10 cellular contexts compared by ENCODE assay signal in the genomic region with DNA sequence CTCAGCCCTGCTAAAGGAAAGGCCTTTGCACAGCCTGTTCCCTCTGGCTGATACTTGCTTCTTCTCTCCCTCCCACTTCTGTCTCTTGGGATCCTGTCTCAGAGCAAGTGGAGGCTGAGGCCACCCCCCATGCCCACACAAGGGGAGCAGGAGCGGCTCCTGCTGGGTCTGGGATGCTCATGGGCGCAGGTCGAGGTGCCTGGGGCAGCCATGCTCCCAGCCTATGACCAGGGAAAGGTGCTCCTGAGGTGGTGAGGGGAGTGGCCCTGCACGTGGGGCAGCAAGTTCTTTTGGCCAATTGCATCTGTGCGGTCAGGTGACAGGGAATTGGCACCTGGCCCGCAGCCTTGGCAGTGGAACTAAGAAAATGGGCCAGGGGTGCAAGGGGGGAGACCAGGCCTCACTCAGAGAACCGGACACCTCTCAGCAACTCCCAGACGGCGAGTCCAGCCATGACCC. TPM values are rescaled to one million over a fixed set of nuclear protein-coding genes. Genes with fewer than 3 reads are reported as not detected.
A peak's percentile ranks its signal among the peaks of the same experiment; 100 is the strongest.
DNase-seq lines count a peak whose midpoint lies in the region; ATAC-seq and TF ChIP-seq lines count a peak whose summit lies in the region.
"Had no signal": no experiment of that assay in that cellular context is flagged by ENCODE, and none has a peak within 500 bp of the region (broad histone marks: within the 10 kb centered on the region; RNA-seq: fewer than 3 reads in every experiment).

No MANE protein-coding gene starts in this region.

- 35 to 48% methylated on average over 9 of the region's 9 CpGs for WGBS in heart right ventricle, 2 donors

- intact Hi-C loops in heart right ventricle (cut with DNase I): no loop called here

- TF ChIP-seq CTCF in heart right ventricle (IDR thresholded peaks at IDR 0.05): no peak

- peaks cover 6% of the 10 kb centered on the region for H3K27me3 Mint-ChIP-seq in activated CD4-positive, alpha-beta memory T cell treated with anti-CD3 and anti-CD28 coated beads, Interleukin-2, amount 10 ng/mL, durations not matched to agents 7 days and 5 days

- CTCF ChIA-PET in activated CD4-positive, alpha-beta memory T cell treated with anti-CD3 and anti-CD28 coated beads, Interleukin-2, amount 10 ng/mL, durations not matched to agents 7 days and 5 days (lab: Charles Lee): no interaction called here

- H3K27ac ChIP-seq in BLaER1 (no peak overlapping the region), heart right ventricle (no peak overlapping the region)

- POLR2A ChIA-PET in activated CD4-positive, alpha-beta memory T cell treated with anti-CD3 and anti-CD28 coated beads, Interleukin-2, amount 10 ng/mL, durations not matched to agents 7 days and 5 days (lab: Charles Lee): interaction anchor here (1.1 to 4.1 kb wide), 5 partner anchors 18 to 257 kb away, joined by 3 to 13 read pairs (median 4); partner anchors contain the start of genes HDAC10, LMF2 and SCO2

- H3K27ac Mint-ChIP-seq in activated CD4-positive, alpha-beta memory T cell treated with anti-CD3 and anti-CD28 coated beads, Interleukin-2, amount 10 ng/mL, durations not matched to agents 7 days and 5 days: no peak overlapping the region

- H3K4me1 ChIP-seq in BLaER1 (peaks cover 66% of the 10 kb centered on the region), heart right ventricle (peaks cover 16 to 59% (median 48%) of the 10 kb centered on the region in 9 donors)

- H3K4me3 Mint-ChIP-seq in activated CD4-positive, alpha-beta memory T cell treated with anti-CD3 and anti-CD28 coated beads, Interleukin-2, amount 10 ng/mL, durations not matched to agents 7 days and 5 days: peak overlapping the region; percentile 66

- no peak overlapping the region for H3K9ac ChIP-seq in BLaER1

- peak; percentile 65 for DNase-seq in COLO668 (lab: John Stamatoyannopoulos, UW; ENCODE audit: unreplicated experiment)
- no peak for DNase-seq in activated CD4-positive, alpha-beta memory T cell treated with anti-CD3 and anti-CD28 coated beads, Interleukin-2, amount 10 ng/mL, durations not matched to agents 7 days and 5 days
- DNase-seq in lung microvascular endothelial cell (ENCODE audit: low read depth in 2 of 2): peak; percentile 21 to 54
- no peak for DNase-seq in NCI-H2171 treated with DMSO at 0.1 percent for 48 hours (lab: John Stamatoyannopoulos, UW)
- no peak for DNase-seq in heart right ventricle
- DNase-seq: GF-D8; stimulated activated CD4-positive, alpha-beta T cell treated with anti-CD3 and anti-CD28 coated beads, Interleukin-15, amount 100 ng/mL, for 24 hours had no signal

- H3K4me3 ChIP-seq in BLaER1 (peak overlapping the region; percentile 72; the same call in 1 of the 2 replicates), heart right ventricle (peak overlapping the region in 2 of 10 donors; percentile 58 to 59)

- H3K9me3 ChIP-seq in BLaER1 (peaks cover 9% of the 10 kb centered on the region; the same call in 1 of the 2 replicates), heart right ventricle (no peaks in the 10 kb centered on the region)

- peaks cover 15% of the 10 kb centered on the region for H3K4me1 Mint-ChIP-seq in activated CD4-positive, alpha-beta memory T cell treated with anti-CD3 and anti-CD28 coated beads, Interleukin-2, amount 10 ng/mL, durations not matched to agents 7 days and 5 days

- H3K36me3 Mint-ChIP-seq in activated CD4-positive, alpha-beta memory T cell treated with anti-CD3 and anti-CD28 coated beads, Interleukin-2, amount 10 ng/mL, durations not matched to agents 7 days and 5 days (ENCODE audit: low read depth): no peaks in the 10 kb centered on the region

- H3K36me3 ChIP-seq in BLaER1 (peaks cover 24% of the 10 kb centered on the region), heart right ventricle (peaks cover 0 to 10% (median 0%) of the 10 kb centered on the region in 9 donors)

- H3K27me3 ChIP-seq in BLaER1: no peaks in the 10 kb centered on the region
- H3K27me3 ChIP-seq in heart right ventricle: peaks cover 0 to 67% (median 0%) of the 10 kb centered on the region in 7 donors

- H3K4me2 ChIP-seq in BLaER1: peak overlapping the region; percentile 99

- no peaks in the 10 kb centered on the region for H3K9me3 Mint-ChIP-seq in activated CD4-positive, alpha-beta memory T cell treated with anti-CD3 and anti-CD28 coated beads, Interleukin-2, amount 10 ng/mL, durations not matched to agents 7 days and 5 days

- H4K20me1 ChIP-seq in BLaER1: peaks cover 26% of the 10 kb centered on the region; the same call in 1 of the 2 replicates

- ATAC-seq in GM19328 (IDR thresholded peaks at IDR 0.05; ENCODE audit: unreplicated experiment) (no peak), HG02884 (IDR thresholded peaks at IDR 0.05; ENCODE audit: unreplicated experiment) (no peak), heart right ventricle (no peak)

RNA-seq across cellular contexts. Expression of gene MAPK11, which starts 1.5 kb away (rescaled TPM):
- total RNA-seq in activated CD4-positive, alpha-beta memory T cell treated with anti-CD3 and anti-CD28 coated beads, Interleukin-2, amount 10 ng/mL, durations not matched to agents 7 days and 5 days: 10 to 100 TPM; 13.4 to 14.2 TPM
- 16.3 and 21.8 TPM in 2 replicates for total RNA-seq in lung microvascular endothelial cell
- total RNA-seq in heart right ventricle: 10 to 100 TPM in 2 of 10 donors, 1 to 10 TPM in 8; 4.3 to 11.3 (median 7.1) TPM
- polyA plus RNA-seq in heart right ventricle: 10 to 100 TPM; 11.6 to 18.0 TPM

RNA-seq across cellular contexts. Expression of gene MAPK12, which starts 7.2 kb away (rescaled TPM):
- total RNA-seq in activated CD4-positive, alpha-beta memory T cell treated with anti-CD3 and anti-CD28 coated beads, Interleukin-2, amount 10 ng/mL, durations not matched to agents 7 days and 5 days: 1 to 10 TPM; 4.8 to 5.8 TPM
- total RNA-seq in lung microvascular endothelial cell: 37.0 and 53.6 TPM in 2 replicates
- 10 to 100 TPM; 10.6 to 21.9 (median 16.1) TPM for total RNA-seq in heart right ventricle
- 10 to 100 TPM; 14.8 to 23.0 TPM for polyA plus RNA-seq in heart right ventricle

RNA-seq across cellular contexts. Expression of gene HDAC10, which starts 17.6 kb away (rescaled TPM):
- 10 to 100 TPM; 83.7 to 90.0 TPM for total RNA-seq in activated CD4-positive, alpha-beta memory T cell treated with anti-CD3 and anti-CD28 coated beads, Interleukin-2, amount 10 ng/mL, durations not matched to agents 7 days and 5 days
- total RNA-seq in lung microvascular endothelial cell: 9.4 and 11.3 TPM in 2 replicates
- total RNA-seq in heart right ventricle: 10 to 100 TPM in 6 of 10 donors, 1 to 10 TPM in 4; 7.1 to 16.7 (median 10.3) TPM
- polyA plus RNA-seq in heart right ventricle: 10 to 100 TPM in 1 of 2 donors, 1 to 10 TPM in 1; 7.9 to 20.3 TPM

RNA-seq across cellular contexts. Expression of gene TUBGCP6, which starts 23.9 kb away (rescaled TPM):
- 10 to 100 TPM; 50.6 to 53.9 TPM for total RNA-seq in activated CD4-positive, alpha-beta memory T cell treated with anti-CD3 and anti-CD28 coated beads, Interleukin-2, amount 10 ng/mL, durations not matched to agents 7 days and 5 days
- total RNA-seq in lung microvascular endothelial cell (11.8 and 21.2 TPM in 2 replicates), heart right ventricle (10 to 100 TPM; 15.5 to 23.3 (median 18.5) TPM)
- 10 to 100 TPM; 14.2 to 40.7 TPM for polyA plus RNA-seq in heart right ventricle

RNA-seq across cellular contexts. Expression of gene PLXNB2, which starts 38.8 kb away (rescaled TPM):
- 10 to 100 TPM; 21.5 to 23.5 TPM for total RNA-seq in activated CD4-positive, alpha-beta memory T cell treated with anti-CD3 and anti-CD28 coated beads, Interleukin-2, amount 10 ng/mL, durations not matched to agents 7 days and 5 days
- total RNA-seq in lung microvascular endothelial cell (47.3 and 55.2 TPM in 2 replicates), heart right ventricle (100 to 1,000 TPM in 1 of 10 donors, 10 to 100 TPM in 9; 43.0 to 101 (median 57.8) TPM)
- polyA plus RNA-seq in heart right ventricle: 10 to 100 TPM; 33.5 to 71.0 TPM

Comparison
In these comparisons a context has a peak if more than half of its experiments do, and no peak if none do; other contexts are left out.
1. DNase-seq: peak in COLO668 (single experiment) and lung microvascular endothelial cell (2 of 2); none in activated CD4-positive, alpha-beta memory T cell treated with anti-CD3 and anti-CD28 coated beads, Interleukin-2, amount 10 ng/mL, durations not matched to agents 7 days and 5 days (single experiment), NCI-H2171 treated with DMSO at 0.1 percent for 48 hours (single experiment) and heart right ventricle (0 of 2).